Comparison of ENCODE assay signal across 10 cellular contexts in genomic region chr7:86643478-86644281, GRCh38. TPM values are rescaled to one million over a fixed set of nuclear protein-coding genes. Genes with fewer than 3 reads are reported as not detected.
DNase-seq lines count a peak whose midpoint lies in the region; TF ChIP-seq lines count a peak whose summit lies in the region.
"Had no signal": no experiment of that assay in that cellular context is flagged by ENCODE, and none has a peak within 500 bp of the region (broad histone marks: within the 10 kb centered on the region; RNA-seq: fewer than 3 reads in every experiment).

Gene GRM3, plus strand, starts transcription at chr7:86643909. Its CDS starts 121,237 bp downstream, at chr7:86765146.

- H2BK12ac ChIP-seq in neuronal stem cell (ENCODE audit: low read length), result peak within 1 kb of the TSS; percentile 26

- peak within 1 kb of the TSS; percentile 94 for H3K9ac ChIP-seq in neuronal stem cell (ENCODE audit: low read depth, low read length, poor library complexity)

- H3K4me2 ChIP-seq in neuronal stem cell (ENCODE audit: insufficient read depth, low read length, poor library complexity, severe bottlenecking), result peak within 1 kb of the TSS; percentile 93

- no peaks in the 10 kb centered on the region for H3K36me3 Mint-ChIP-seq in Calu3 (ENCODE audit: insufficient read depth, unreplicated experiment)
- no peaks in the 10 kb centered on the region for H3K36me3 Mint-ChIP-seq in glutamatergic neuron (ENCODE audit: unreplicated experiment)
- H3K36me3 Mint-ChIP-seq: CD14-positive monocyte had no signal

- peak within 1 kb of the TSS; percentile 90 for H3K27ac ChIP-seq in neuronal stem cell (replicated peaks; ENCODE audit: low read length)

- H4K8ac ChIP-seq in neuronal stem cell (ENCODE audit: low read depth, low read length), result no peak within 1 kb of the TSS

- H3K9me3 Mint-ChIP-seq in Calu3 (ENCODE audit: low read depth, unreplicated experiment), result no peaks in the 10 kb centered on the region
- no peaks in the 10 kb centered on the region for H3K9me3 Mint-ChIP-seq in glutamatergic neuron (ENCODE audit: unreplicated experiment)

- H2AFZ ChIP-seq in neuronal stem cell (ENCODE audit: low read length), result peak within 1 kb of the TSS; percentile 97

- H3K4me1 ChIP-seq in neuronal stem cell (ENCODE audit: control insufficient read depth in 2 of 2, insufficient read depth in 1 of 2, low read depth in 1 of 2, low read length in 2 of 2), result peaks cover 3 to 23% of the 10 kb centered on the region in 2 donors

- H3K14ac ChIP-seq in neuronal stem cell (ENCODE audit: low read length), result peak within 1 kb of the TSS; percentile 33

- H3K27ac Mint-ChIP-seq in Calu3 (ENCODE audit: unreplicated experiment) (no peak within 1 kb of the TSS), glutamatergic neuron (ENCODE audit: unreplicated experiment) (no peak within 1 kb of the TSS)
- H3K27ac Mint-ChIP-seq: CD14-positive monocyte had no signal

- no peak for DNase-seq in Calu3
- peak; percentile 73 for DNase-seq in NCI-H526 treated with DMSO at 0.1 percent for 48 hours (lab: John Stamatoyannopoulos, UW)
- peak; percentile 60 for DNase-seq in glutamatergic neuron
- DNase-seq in neuronal stem cell (ENCODE audit: low spot score), result peak; percentile 91
- no peak for DNase-seq in NOMO-1 treated with DMSO at 0.1 percent for 48 hours (lab: John Stamatoyannopoulos, UW; ENCODE audit: unreplicated experiment)
- no peak for DNase-seq in NK-92 (lab: John Stamatoyannopoulos, UW; ENCODE audit: unreplicated experiment)
- DNase-seq in AML-193 (lab: John Stamatoyannopoulos, UW), result no peak
- no peak for DNase-seq in germinal center (ENCODE audit: low spot score)
- DNase-seq: NCI-H2171 treated with DMSO at 0.1 percent for 48 hours had no signal

- intact Hi-C loops in Calu3 (cut with micrococcal nuclease; ENCODE audit: unreplicated experiment), result no loop called here

- BruUV-seq in Calu3 (replicated peaks; lab: Mats Ljungman, UMichigan), result no TSS peak

- no peak for TF ChIP-seq CTCF in Calu3 (IDR thresholded peaks at IDR 0.05; ENCODE audit: unreplicated experiment)
- no peak for TF ChIP-seq CTCF in glutamatergic neuron (IDR thresholded peaks at IDR 0.05; ENCODE audit: partially characterized antibody, unreplicated experiment)

- H3K4me3 ChIP-seq in neuronal stem cell (ENCODE audit: low read length in 2 of 2), result peak within 1 kb of the TSS; percentile 85 to 92

- no peak within 1 kb of the TSS for H2AK5ac ChIP-seq in neuronal stem cell (ENCODE audit: low read depth, low read length)

- peak within 1 kb of the TSS; percentile 97 for H3K18ac ChIP-seq in neuronal stem cell (ENCODE audit: low read length)

- H2BK15ac ChIP-seq in neuronal stem cell (ENCODE audit: low read length), result peak within 1 kb of the TSS; percentile 84

- H3K4me3 Mint-ChIP-seq in Calu3 (ENCODE audit: low read depth, unreplicated experiment) (peak within 1 kb of the TSS; percentile 39), glutamatergic neuron (ENCODE audit: unreplicated experiment) (peak within 1 kb of the TSS; percentile 85)

- no peaks in the 10 kb centered on the region for H3K79me1 ChIP-seq in neuronal stem cell (ENCODE audit: low read depth, low read length)

- no peaks in the 10 kb centered on the region for H3K27me3 Mint-ChIP-seq in Calu3 (ENCODE audit: unreplicated experiment)
- peaks cover 4% of the 10 kb centered on the region for H3K27me3 Mint-ChIP-seq in glutamatergic neuron (ENCODE audit: unreplicated experiment)

- no CpG with 5 or more reads among the region's 27 CpGs for WGBS in neuronal stem cell (ENCODE audit: extremely low coverage in 2 of 2, insufficient read length in 2 of 2, insufficient replicate concordance in 1 of 2), 2 donors

- no peak within 1 kb of the TSS for H3K4ac ChIP-seq in neuronal stem cell (ENCODE audit: low read length)

- no peaks in the 10 kb centered on the region for H3K4me1 Mint-ChIP-seq in Calu3 (ENCODE audit: low read depth, unreplicated experiment)
- H3K4me1 Mint-ChIP-seq in glutamatergic neuron (ENCODE audit: low read depth, unreplicated experiment), result no peaks in the 10 kb centered on the region
- H3K4me1 Mint-ChIP-seq: CD14-positive monocyte had no signal

- H3K23ac ChIP-seq in neuronal stem cell (ENCODE audit: low read depth, low read length, poor library complexity), result peak within 1 kb of the TSS; percentile 70

- peak within 1 kb of the TSS; percentile 69 for H2BK5ac ChIP-seq in neuronal stem cell (ENCODE audit: low read length)

- no peaks in the 10 kb centered on the region for H3K27me3 ChIP-seq in neuronal stem cell (ENCODE audit: control insufficient read depth in 3 of 3, insufficient read depth in 3 of 3, low read depth in 1 of 3, low read length in 3 of 3)

- H3K9me3 ChIP-seq in neuronal stem cell (replicated peaks in 1 of 2; ENCODE audit: control insufficient read depth in 2 of 2, insufficient read depth in 1 of 2, low read depth in 1 of 2, low read length in 2 of 2), result no peaks in the 10 kb centered on the region

- H4K91ac ChIP-seq in neuronal stem cell (ENCODE audit: low read depth, low read length, poor library complexity), result peak within 1 kb of the TSS; percentile 11

- no peaks in the 10 kb centered on the region for H3K36me3 ChIP-seq in neuronal stem cell (replicated peaks in 1 of 2; ENCODE audit: control insufficient read depth in 2 of 2, insufficient read depth in 2 of 2, low read length in 2 of 2)

- CTCF ChIA-PET in Calu3 (lab: Charles Lee), result no interaction called here

- peak within 1 kb of the TSS; percentile 4 for H2BK120ac ChIP-seq in neuronal stem cell (ENCODE audit: low read depth, low read length)

RNA-seq across cellular contexts. Expression of gene GRM3, which starts in this region (rescaled TPM):
- total RNA-seq in Calu3 (2022), result not detected in 2 replicates
- total RNA-seq in glutamatergic neuron (ENCODE audit: unreplicated experiment), result not detected
- polyA plus RNA-seq in neuronal stem cell (2013, experiment 1 of 2), result 13.9 TPM
- polyA plus RNA-seq in neuronal stem cell (2013, experiment 2 of 2), result 14.4 TPM
- polyA plus RNA-seq: CD14-positive monocyte had no signal

Comparison
In these comparisons a context has a peak if more than half of its experiments do, and no peak if none do; other contexts are left out.
1. Peak in DNase-seq in glutamatergic neuron; RNA of the gene not detected or under 1 TPM.
2. DNase-seq: peak in NCI-H526 treated with DMSO at 0.1 percent for 48 hours (single experiment) and neuronal stem cell (single experiment); none in Calu3 (single experiment), NOMO-1 treated with DMSO at 0.1 percent for 48 hours (single experiment), NK-92 (single experiment), AML-193 (0 of 2) and germinal center (single experiment).